Comparison of ENCODE assay signal across 24 cellular contexts in genomic region chr3:169161011-169161410, GRCh38.
"Had no signal": no experiment of that assay in that cellular context is flagged by ENCODE, and none has a peak within 500 bp of the region (broad histone marks: within the 10 kb centered on the region; RNA-seq: fewer than 3 reads in every experiment).

No MANE protein-coding gene starts in this region.

- H3K27ac ChIP-seq: colonic mucosa, esophagus squamous epithelium, heart left ventricle, hepatocyte, neural progenitor cell, parathyroid adenoma, right lobe of liver, stomach, thyroid gland, vagina had no signal

- H3K27me3 ChIP-seq: colonic mucosa, esophagus squamous epithelium, heart left ventricle, hepatocyte, neural progenitor cell, right lobe of liver, stomach, thyroid gland, vagina had no signal

- H3K9ac ChIP-seq: neural progenitor cell, parathyroid adenoma had no signal

- H3K4me3 ChIP-seq: colonic mucosa, esophagus squamous epithelium, heart left ventricle, hepatocyte, lung, neural progenitor cell, right lobe of liver, smooth muscle cell, stomach, thyroid gland, vagina had no signal

- H3K4me1 ChIP-seq: colonic mucosa, esophagus squamous epithelium, parathyroid adenoma, right lobe of liver, thyroid gland, vagina had no signal

- ATAC-seq: heart left ventricle; left lobe of liver; naive thymus-derived CD4-positive, alpha-beta T cell; right lobe of liver had no signal

- H3K36me3 ChIP-seq: colonic mucosa, esophagus squamous epithelium, heart left ventricle, neural progenitor cell, right lobe of liver, stomach, thyroid gland, vagina had no signal

- H2AFZ ChIP-seq: hepatocyte, neural progenitor cell, parathyroid adenoma had no signal

- H3K4me2 ChIP-seq: hepatocyte, neural progenitor cell, smooth muscle cell had no signal

- DNase-seq: colonic mucosa; effector CD8-positive, alpha-beta T cell; endodermal cell; esophagus squamous epithelium; heart left ventricle; kidney; mesenchymal stem cell; naive thymus-derived CD4-positive, alpha-beta T cell; right lobe of liver; stimulated activated CD4-positive, alpha-beta T cell treated with anti-CD3 and anti-CD28 coated beads, Interleukin-12 subunit alpha, Interleukin-12 subunit beta, amount 100 ng/mL, for 4 hours; stimulated activated CD4-positive, alpha-beta T cell treated with anti-CD3 and anti-CD28 coated beads, Interleukin-1b, Interleukin-23, amount 100 ng/mL, for 48 hours; stimulated activated CD4-positive, alpha-beta T cell treated with anti-CD3 and anti-CD28 coated beads, Interleukin-4, amount 100 ng/mL, for 1 hour; stimulated activated CD8-positive, alpha-beta memory T cell treated with anti-CD3 and anti-CD28 coated beads, Interleukin-4, amount 100 ng/mL, for 48 hours; stimulated activated naive CD4-positive, alpha-beta T cell treated with Interleukin-2 at 50 U/mL for 16 hours; stomach; thyroid gland; trophoblast cell had no signal

- H3K79me2 ChIP-seq: parathyroid adenoma had no signal

- H3K9me3 ChIP-seq: colonic mucosa, esophagus squamous epithelium, heart left ventricle, right lobe of liver, stomach, thyroid gland, vagina had no signal
